8 cellular contexts compared by ENCODE assay signal in the genomic region with DNA sequence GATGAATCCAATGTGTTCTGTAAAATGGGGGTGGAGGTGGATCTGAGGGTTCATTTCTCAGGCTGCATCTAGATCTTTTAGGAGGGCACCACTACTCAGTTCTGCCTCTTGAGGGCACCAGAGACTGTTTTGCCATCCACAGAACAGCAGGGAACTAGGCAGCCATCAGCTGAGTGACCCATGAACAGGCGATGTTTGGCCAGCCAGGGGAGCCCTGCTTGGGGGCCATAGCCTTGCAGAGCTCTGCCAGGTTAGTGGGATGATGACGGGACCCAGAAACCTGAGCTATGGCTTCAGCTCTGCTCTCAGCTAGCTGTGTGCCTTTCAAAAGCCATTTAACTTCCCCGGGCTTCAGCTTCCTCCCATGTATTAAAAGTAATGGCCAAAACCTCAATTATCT. TPM values are rescaled to one million over a fixed set of nuclear protein-coding genes. Genes with fewer than 3 reads are reported as not detected.
DNase-seq lines count a peak whose midpoint lies in the region; ATAC-seq and TF ChIP-seq lines count a peak whose summit lies in the region.

No MANE protein-coding gene starts in this region.

- DNase-seq in CD4-positive, alpha-beta T cell, result peak; percentile 10 to 42 (median 20)
- DNase-seq in GM19238 (ENCODE audit: insufficient read length, low spot score), result peak; percentile 22
- DNase-seq in NAMALWA (ENCODE audit: low spot score), result peak; percentile 79
- peak; percentile 61 to 84 for DNase-seq in SJCRH30
- peak; percentile 85 for DNase-seq in adipocyte (ENCODE audit: low read depth)
- DNase-seq in cardiac muscle cell (ENCODE audit: low read depth in 1 of 2, low spot score in 1 of 2), result peak; percentile 82 to 84
- peak in 9 of 10 donors; percentile 25 to 94 (median 75) for DNase-seq in posterior cingulate gyrus

- H3K36me3 ChIP-seq in SJCRH30 (no peaks in the 10 kb centered on the region), adipocyte (ENCODE audit: control insufficient read depth, insufficient read depth, low read length, severe bottlenecking) (no peaks in the 10 kb centered on the region), cardiac muscle cell (no peaks in the 10 kb centered on the region)

- H3K27ac ChIP-seq in CD4-positive, alpha-beta T cell (ENCODE audit: low read depth, low read length), result no peak overlapping the region
- H3K27ac ChIP-seq in SJCRH30 (no peak overlapping the region), cardiac muscle cell (no peak overlapping the region)

- no peaks in the 10 kb centered on the region for H3K36me3 Mint-ChIP-seq in CD4-positive, alpha-beta T cell (ENCODE audit: low read depth)

- H3K4me3 ChIP-seq in SJCRH30 (no peak overlapping the region), adipocyte (ENCODE audit: low read length) (no peak overlapping the region), cardiac muscle cell (no peak overlapping the region)

- H3K27ac Mint-ChIP-seq in CD4-positive, alpha-beta T cell, result no peak overlapping the region

- H3K9ac ChIP-seq in adipocyte (ENCODE audit: low read length), result no peak overlapping the region

- H3K9me3 Mint-ChIP-seq in CD4-positive, alpha-beta T cell, result no peaks in the 10 kb centered on the region

- H3K4me1 ChIP-seq in SJCRH30 (no peaks in the 10 kb centered on the region), adipocyte (ENCODE audit: control insufficient read depth, insufficient read depth, low read length) (peaks cover 8% of the 10 kb centered on the region), cardiac muscle cell (ENCODE audit: low read depth) (peaks cover 5% of the 10 kb centered on the region)

- H3K27me3 ChIP-seq in CD4-positive, alpha-beta T cell (ENCODE audit: control insufficient read depth, insufficient read depth, low read length), result no peaks in the 10 kb centered on the region
- no peaks in the 10 kb centered on the region for H3K27me3 ChIP-seq in SJCRH30
- peaks cover 8% of the 10 kb centered on the region for H3K27me3 ChIP-seq in adipocyte (replicated peaks; ENCODE audit: control insufficient read depth, insufficient read depth, low read length)
- no peaks in the 10 kb centered on the region for H3K27me3 ChIP-seq in cardiac muscle cell

- no peaks in the 10 kb centered on the region for H3K4me1 Mint-ChIP-seq in CD4-positive, alpha-beta T cell (ENCODE audit: low read depth)

- POLR2A ChIA-PET in CD4-positive, alpha-beta T cell (lab: Charles Lee), result interaction anchor here (0.6 kb wide), 1 partner anchor 13 kb away, joined by 3 read pairs; no protein-coding TSS in a partner anchor

- peaks cover 20% of the 10 kb centered on the region for H3K27me3 Mint-ChIP-seq in CD4-positive, alpha-beta T cell

- CTCF ChIA-PET in CD4-positive, alpha-beta T cell (lab: Charles Lee), result interaction anchor here (0.7 to 0.8 kb wide), 2 partner anchors 10 to 171 kb away, joined by 3 to 5 read pairs; no protein-coding TSS in a partner anchor

- ATAC-seq in CD4-positive, alpha-beta T cell (ENCODE audit: poor library complexity), result peak; percentile 54
- ATAC-seq in HG03097 (IDR thresholded peaks at IDR 0.05; ENCODE audit: low FRiP score, unreplicated experiment), result no peak

- no peak overlapping the region for H3K4me3 Mint-ChIP-seq in CD4-positive, alpha-beta T cell

- TF ChIP-seq CTCF in CD4-positive, alpha-beta T cell (IDR thresholded peaks at IDR 0.05), result peak; percentile 72
- peak; percentile 97 for TF ChIP-seq CTCF in cardiac muscle cell (IDR thresholded peaks at IDR 0.05; ENCODE audit: low read depth, low read length)

- intact Hi-C loops in CD4-positive, alpha-beta T cell (cut with DNase I, micrococcal nuclease), result loop anchor here (1.0 to 10.0 kb wide), 6 partner anchors 221 to 1259 kb away; no protein-coding TSS in a partner anchor
- intact Hi-C loops in posterior cingulate gyrus (cut with DNase I), result loop anchor here (1.0 to 5.0 kb wide), 3 partner anchors 176 to 336 kb away; no protein-coding TSS in a partner anchor

- H3K9me3 ChIP-seq in CD4-positive, alpha-beta T cell (ENCODE audit: control insufficient read depth, low read length), result no peaks in the 10 kb centered on the region
- H3K9me3 ChIP-seq in SJCRH30 (replicated peaks) (no peaks in the 10 kb centered on the region), adipocyte (ENCODE audit: control insufficient read depth, low read length) (no peaks in the 10 kb centered on the region), cardiac muscle cell (ENCODE audit: low read depth) (no peaks in the 10 kb centered on the region)

RNA-seq across cellular contexts. Expression of a gene that starts 13.4 kb away (rescaled TPM):
- not detected for total RNA-seq in CD4-positive, alpha-beta T cell
- 0.51 and 0.66 TPM in 2 replicates for total RNA-seq in SJCRH30 (2014; rRNA removed; shearing (Covaris generic))
- 4.9 and 5.3 TPM in 2 replicates for total RNA-seq in cardiac muscle cell
- 6.6 and 8.7 TPM in 2 replicates for polyA plus RNA-seq in cardiac muscle cell

RNA-seq across cellular contexts. Expression of a gene that starts 32.4 kb away (rescaled TPM):
- under 1 TPM in 1 of 2 experiments, not detected in 1; 0.08 TPM for total RNA-seq in CD4-positive, alpha-beta T cell
- total RNA-seq in SJCRH30 (2014; rRNA removed; shearing (Covaris generic)), result 39.7 and 40.0 TPM in 2 replicates
- total RNA-seq in cardiac muscle cell, result 0.11 and 0.36 TPM in 2 replicates
- polyA plus RNA-seq in cardiac muscle cell, result 1.9 TPM in 1 of 2 replicates, not detected in the other

Comparison
In these comparisons a context has a peak if more than half of its experiments do, and no peak if none do; other contexts are left out.
1. DNase-seq: peak in every context shown above with its lines; median percentile 85 in adipocyte; 83 in cardiac muscle cell; 79 in NAMALWA; 75 in posterior cingulate gyrus; 72 in SJCRH30; 22 in GM19238; 20 in CD4-positive, alpha-beta T cell.
2. RNA of a gene that starts 32.4 kb away (total RNA-seq): 39.7 to 40.0 TPM in SJCRH30; 0.11 to 0.36 TPM in cardiac muscle cell and 0.08 TPM in CD4-positive, alpha-beta T cell; every median in the first group is over 10 times any median in the second.